Comparison of ENCODE assay signal across 13 cellular contexts in genomic region chr20:10412591-10413408, GRCh38. TPM values are rescaled to one million over a fixed set of nuclear protein-coding genes. Genes with fewer than 3 reads are reported as not detected.
DNase-seq lines count a peak whose midpoint lies in the region; ATAC-seq and TF ChIP-seq lines count a peak whose summit lies in the region.
"Had no signal": no experiment of that assay in that cellular context is flagged by ENCODE, and none has a peak within 500 bp of the region (broad histone marks: within the 10 kb centered on the region; RNA-seq: fewer than 3 reads in every experiment).

No MANE protein-coding gene starts in this region.

- H3K36me3 ChIP-seq in DOHH2 (ENCODE audit: control insufficient read depth, low read length) = peaks cover 48% of the 10 kb centered on the region
- H3K36me3 ChIP-seq in kidney epithelial cell (ENCODE audit: control insufficient read depth, insufficient read depth, low read length) = no peaks in the 10 kb centered on the region
- H3K36me3 ChIP-seq in trophoblast cell (ENCODE audit: control insufficient read depth in 1 of 2, insufficient read depth in 2 of 2, low read length in 2 of 2) = peaks cover 4 to 5% of the 10 kb centered on the region in 2 experiments

- no peaks in the 10 kb centered on the region for H3K9me3 ChIP-seq in DOHH2 (ENCODE audit: control insufficient read depth, insufficient read depth, low read length)
- H3K9me3 ChIP-seq in trophoblast cell (ENCODE audit: insufficient read depth, low read depth, low read length) = no peaks in the 10 kb centered on the region

- H3K9ac ChIP-seq in trophoblast cell (ENCODE audit: low read length) = no peak overlapping the region

- TF ChIP-seq CTCF in DOHH2 (IDR thresholded peaks at IDR 0.05; ENCODE audit: low read depth, low read length, poor library complexity, severe bottlenecking) (peak; percentile 45), kidney epithelial cell (IDR thresholded peaks at IDR 0.05; ENCODE audit: insufficient read depth, low read length, poor library complexity, severe bottlenecking) (peak; percentile 32)

- H3K23ac ChIP-seq in trophoblast cell (ENCODE audit: low read length) = no peak overlapping the region

- no CpG with 5 or more reads among the region's 5 CpGs for WGBS in trophoblast cell (ENCODE audit: extremely low coverage, insufficient coverage, insufficient read length)

- H2AK5ac ChIP-seq in trophoblast cell (ENCODE audit: low read length) = no peak overlapping the region

- no peak overlapping the region for H4K8ac ChIP-seq in trophoblast cell (ENCODE audit: low read depth, low read length)

- H3K27ac ChIP-seq in DOHH2 (ENCODE audit: low read depth, low read length) (no peak overlapping the region), trophoblast cell (ENCODE audit: low read depth, low read length) (no peak overlapping the region)
- H3K27ac ChIP-seq: dorsolateral prefrontal cortex had no signal

- no peak overlapping the region for H3K4ac ChIP-seq in trophoblast cell (ENCODE audit: low read depth, low read length)

- peak; percentile 58 for ATAC-seq in HG02759 (IDR thresholded peaks at IDR 0.05; ENCODE audit: unreplicated experiment)
- no peak for ATAC-seq in GM19023 (IDR thresholded peaks at IDR 0.05; ENCODE audit: unreplicated experiment)
- no peak for ATAC-seq in GM21723 (IDR thresholded peaks at IDR 0.05; ENCODE audit: unreplicated experiment)
- ATAC-seq: T-cell had no signal

- H3K79me2 ChIP-seq in DOHH2 (ENCODE audit: control insufficient read depth, low read length) (peaks cover 12% of the 10 kb centered on the region), trophoblast cell (ENCODE audit: control insufficient read depth, insufficient read depth, low read length, poor library complexity) (no peaks in the 10 kb centered on the region)

- no peaks in the 10 kb centered on the region for H4K20me1 ChIP-seq in DOHH2 (ENCODE audit: control insufficient read depth, insufficient read depth, low read depth, low read length)

- no peak overlapping the region for H2BK5ac ChIP-seq in trophoblast cell (ENCODE audit: low read depth, low read length, poor library complexity)

- no peak overlapping the region for H2BK12ac ChIP-seq in trophoblast cell (ENCODE audit: low read length)

- no peak overlapping the region for H2AFZ ChIP-seq in trophoblast cell (ENCODE audit: insufficient read depth, low read length, poor library complexity)

- no peaks in the 10 kb centered on the region for H3F3A ChIP-seq in DOHH2 (ENCODE audit: control insufficient read depth, insufficient read depth)

- H4K12ac ChIP-seq in trophoblast cell (ENCODE audit: low read depth, low read length) = no peak overlapping the region

- no peak overlapping the region for H3K4me3 ChIP-seq in DOHH2 (ENCODE audit: low read length)
- no peak overlapping the region for H3K4me3 ChIP-seq in kidney epithelial cell (ENCODE audit: low read depth, low read length)
- no peak overlapping the region for H3K4me3 ChIP-seq in trophoblast cell (ENCODE audit: low read depth, low read length)
- H3K4me3 ChIP-seq: dorsolateral prefrontal cortex had no signal

- no peak overlapping the region for H3K18ac ChIP-seq in trophoblast cell (ENCODE audit: low read length)

- H3K9me2 ChIP-seq in DOHH2 (replicated peaks; ENCODE audit: control insufficient read depth, low read length) = no peaks in the 10 kb centered on the region

- H3K79me1 ChIP-seq in trophoblast cell (ENCODE audit: low read length) = no peaks in the 10 kb centered on the region

- H3K4me1 ChIP-seq in DOHH2 (ENCODE audit: control insufficient read depth, low read length) (peaks cover 12% of the 10 kb centered on the region), trophoblast cell (ENCODE audit: control insufficient read depth in 1 of 2, insufficient read depth in 2 of 2, low read length in 2 of 2) (no peaks in the 10 kb centered on the region)

- no peak overlapping the region for H2BK120ac ChIP-seq in trophoblast cell (ENCODE audit: insufficient read depth, low read length, poor library complexity)

- H3K14ac ChIP-seq in trophoblast cell (ENCODE audit: low read length) = no peak overlapping the region

- H3K27me3 ChIP-seq in DOHH2 (ENCODE audit: control insufficient read depth, low read length) (no peaks in the 10 kb centered on the region), kidney epithelial cell (ENCODE audit: control insufficient read depth, insufficient read depth, low read length) (no peaks in the 10 kb centered on the region), trophoblast cell (ENCODE audit: insufficient read depth, low read length) (no peaks in the 10 kb centered on the region)
- H3K27me3 ChIP-seq: dorsolateral prefrontal cortex had no signal

- H3K4me2 ChIP-seq in DOHH2 (ENCODE audit: low read length) = no peak overlapping the region
- no peak overlapping the region for H3K4me2 ChIP-seq in trophoblast cell (ENCODE audit: low read length)

- no peak overlapping the region for H4K91ac ChIP-seq in trophoblast cell (ENCODE audit: low read depth, low read length)

- DNase-seq in RPMI7951 (ENCODE audit: low read depth) (peak; percentile 22), kidney epithelial cell (ENCODE audit: low read depth) (no peak), trophoblast cell (no peak), NCI-H1048 (lab: John Stamatoyannopoulos, UW) (no peak)
- DNase-seq: DMS79 treated with DMSO at 0.1 percent for 48 hours; dorsolateral prefrontal cortex; NCI-H2227 treated with DMSO at 0.1 percent for 48 hours; stimulated activated CD8-positive, alpha-beta memory T cell treated with anti-CD3 and anti-CD28 coated beads, Interleukin-4, amount 100 ng/mL, for 48 hours; T-cell had no signal

RNA-seq across cellular contexts. Expression of gene MKKS, which starts 21.2 kb away (rescaled TPM):
- 22.2 and 29.7 TPM in 2 replicates for total RNA-seq in RPMI7951 (2014; rRNA removed; shearing (Covaris generic))
- 16.8 and 19.2 TPM in 2 replicates for total RNA-seq in kidney epithelial cell
- 7.3 and 7.7 TPM in 2 replicates for polyA plus RNA-seq in trophoblast cell (2013)

RNA-seq across cellular contexts. Expression of gene SLX4IP, which starts 22.3 kb away (rescaled TPM):
- 3.7 and 4.7 TPM in 2 replicates for total RNA-seq in RPMI7951 (2014; rRNA removed; shearing (Covaris generic))
- total RNA-seq in kidney epithelial cell = 5.8 TPM in 2 replicates
- 2.7 and 3.0 TPM in 2 replicates for polyA plus RNA-seq in trophoblast cell (2013)
